ENCODE assay signal across 17 cellular contexts in genomic region chr6:109428889-109429477, GRCh38. TPM values are rescaled to one million over a fixed set of nuclear protein-coding genes. Genes with fewer than 3 reads are reported as not detected.
DNase-seq lines count a peak whose midpoint lies in the region; ATAC-seq lines count a peak whose summit lies in the region.
"Had no signal": no experiment of that assay in that cellular context is flagged by ENCODE, and none has a peak within 500 bp of the region (broad histone marks: within the 10 kb centered on the region; RNA-seq: fewer than 3 reads in every experiment).

No MANE protein-coding gene starts in this region.

- H3K4me1 ChIP-seq in muscle layer of duodenum (ENCODE audit: control insufficient read depth in 1 of 2, insufficient read depth in 2 of 2, low read length in 2 of 2), result no peaks in the 10 kb centered on the region

- no peaks in the 10 kb centered on the region for H3K9me3 ChIP-seq in muscle layer of duodenum (ENCODE audit: control insufficient read depth in 1 of 2, low read length in 2 of 2)
- H3K9me3 ChIP-seq: esophagus muscularis mucosa, stomach had no signal

- H3K4me3 ChIP-seq in muscle layer of duodenum (ENCODE audit: low read depth in 1 of 2, low read length in 2 of 2), result peak overlapping the region; percentile 2 to 41
- H3K4me3 ChIP-seq: PC-9, stomach had no signal

- H3K27me3 ChIP-seq in muscle layer of duodenum (ENCODE audit: low read depth, low read length), result no peaks in the 10 kb centered on the region
- H3K27me3 ChIP-seq: esophagus muscularis mucosa, stomach had no signal

- DNase-seq in DMS153 (lab: John Stamatoyannopoulos, UW) (peak; percentile 44), M059J (ENCODE audit: low read depth) (peak; percentile 46), dermis blood vessel endothelial cell (peak; percentile 72), hippocampal formation (lab: John Stamatoyannopoulos, UW) (no peak), NCI-H2196 treated with DMSO at 0.1 percent for 48 hours (lab: John Stamatoyannopoulos, UW; ENCODE audit: unreplicated experiment) (no peak), occipital lobe (lab: John Stamatoyannopoulos, UW) (no peak)
- DNase-seq: activated CD4-positive, alpha-beta T cell treated with anti-CD3 and anti-CD28 coated beads, Interleukin-2, amount 50 U/mL, for 48 hours; activated naive CD4-positive, alpha-beta T cell treated with anti-CD3 and anti-CD28 coated beads for 36 hours; central memory CD4-positive, alpha-beta T cell; Karpas-422; naive B cell; NCI-H2107; PC-9; stomach had no signal

- H3K36me3 ChIP-seq in muscle layer of duodenum (ENCODE audit: control insufficient read depth in 1 of 2, insufficient read depth in 2 of 2, low read length in 2 of 2), result no peaks in the 10 kb centered on the region
- H3K36me3 ChIP-seq: esophagus muscularis mucosa, stomach had no signal

- ATAC-seq in HG03139 (IDR thresholded peaks at IDR 0.05; ENCODE audit: unreplicated experiment), result no peak

- no peak overlapping the region for H3K27ac ChIP-seq in muscle layer of duodenum (ENCODE audit: low read length)
- H3K27ac ChIP-seq: esophagus muscularis mucosa, PC-9, stomach had no signal

RNA-seq across cellular contexts. Expression of gene PPIL6, which starts 11.4 kb away (rescaled TPM):
- total RNA-seq in M059J (2014; rRNA removed; shearing (Covaris generic)), result 2.1 and 9.6 TPM in 2 replicates
- total RNA-seq in dermis blood vessel endothelial cell (0.34 and 0.65 TPM in 2 replicates), occipital lobe (41.5 TPM)

RNA-seq across cellular contexts. Expression of gene SMPD2, which starts 11.5 kb away (rescaled TPM):
- total RNA-seq in M059J (2014; rRNA removed; shearing (Covaris generic)), result 10.9 and 14.6 TPM in 2 replicates
- total RNA-seq in dermis blood vessel endothelial cell (9.9 and 12.6 TPM in 2 replicates), occipital lobe (3.1 TPM)

RNA-seq across cellular contexts. Expression of gene MICAL1, which starts 26.6 kb away (rescaled TPM):
- 15.4 and 21.5 TPM in 2 replicates for total RNA-seq in M059J (2014; rRNA removed; shearing (Covaris generic))
- 17.8 and 22.8 TPM in 2 replicates for total RNA-seq in dermis blood vessel endothelial cell
- 31.0 TPM for total RNA-seq in occipital lobe

RNA-seq across cellular contexts. Expression of gene CD164, which starts 46.7 kb away (rescaled TPM):
- total RNA-seq in M059J (2014; rRNA removed; shearing (Covaris generic)), result 380 and 486 TPM in 2 replicates
- total RNA-seq in dermis blood vessel endothelial cell (115 and 135 TPM in 2 replicates), occipital lobe (67.1 TPM)

RNA-seq across cellular contexts. Expression of gene ZBTB24, which starts 54.0 kb away (rescaled TPM):
- total RNA-seq in M059J (2014; rRNA removed; shearing (Covaris generic)), result 11.5 and 13.4 TPM in 2 replicates
- total RNA-seq in dermis blood vessel endothelial cell (6.9 and 7.5 TPM in 2 replicates), occipital lobe (14.8 TPM)

Comparison
In these comparisons a context has a peak if more than half of its experiments do, and no peak if none do; other contexts are left out.
1. DNase-seq: peak in DMS153 (single experiment), M059J (single experiment) and dermis blood vessel endothelial cell (single experiment); none in hippocampal formation (0 of 2), NCI-H2196 treated with DMSO at 0.1 percent for 48 hours (single experiment) and occipital lobe (single experiment).